In genomic region chr17:65015855-65016254, GRCh38 we compare ENCODE assay signal across 13 cellular contexts. TPM values are rescaled to one million over a fixed set of nuclear protein-coding genes. Genes with fewer than 3 reads are reported as not detected.
DNase-seq lines count a peak whose midpoint lies in the region; ATAC-seq and TF ChIP-seq lines count a peak whose summit lies in the region.
"Had no signal": no experiment of that assay in that cellular context is flagged by ENCODE, and none has a peak within 500 bp of the region (broad histone marks: within the 10 kb centered on the region; RNA-seq: fewer than 3 reads in every experiment).

No MANE protein-coding gene starts in this region.

- no peak overlapping the region for H3K4me3 ChIP-seq in SU-DHL-6 (ENCODE audit: insufficient read depth, low read length, poor library complexity, severe bottlenecking)

- no peak for TF ChIP-seq POLR2A in erythroblast (IDR thresholded peaks at IDR 0.05; ENCODE audit: low read length)

- DNase-seq in chondrocyte (ENCODE audit: low spot score) = no peak
- no peak for DNase-seq in memory B cell (ENCODE audit: low spot score in 2 of 2)
- no peak for DNase-seq in stimulated activated naive B cell treated with anti-CD40 and anti-IgM and Interleukin-4, amounts not matched to agents 10 μg/mL and 1 μg/mL and 100 μg/mL, for 72 hours
- DNase-seq in UCSD-AML1 (lab: John Stamatoyannopoulos, UW; ENCODE audit: unreplicated experiment) = no peak
- DNase-seq in erythroblast (lab: John Stamatoyannopoulos, UW) = no peak
- DNase-seq: H9, IMR-90, NCI-H1105, NCI-H1694, NCI-H510A treated with DMSO at 0.1 percent for 48 hours had no signal

- H3K9me3 Mint-ChIP-seq in chondrocyte (ENCODE audit: low read depth) (no peaks in the 10 kb centered on the region), memory B cell (no peaks in the 10 kb centered on the region)
- H3K9me3 Mint-ChIP-seq in stimulated activated naive B cell treated with anti-CD40 and anti-IgM and Interleukin-4, amounts not matched to agents 10 μg/mL and 1 μg/mL and 100 μg/mL, for 72 hours = no peaks in the 10 kb centered on the region
- H3K9me3 Mint-ChIP-seq: H9 had no signal

- peaks cover 100% of the 10 kb centered on the region for H3K79me2 ChIP-seq in SU-DHL-6 (ENCODE audit: insufficient read depth, low read length)

- peak overlapping the region; percentile 76 for H3K27ac Mint-ChIP-seq in chondrocyte (ENCODE audit: unreplicated experiment)
- H3K27ac Mint-ChIP-seq in memory B cell = peak overlapping the region; percentile 82
- peak overlapping the region; percentile 60 for H3K27ac Mint-ChIP-seq in stimulated activated naive B cell treated with anti-CD40 and anti-IgM and Interleukin-4, amounts not matched to agents 10 μg/mL and 1 μg/mL and 100 μg/mL, for 72 hours

- TF ChIP-seq CTCF in SU-DHL-6 (IDR thresholded peaks at IDR 0.05; ENCODE audit: insufficient read depth, low read length, poor library complexity, severe bottlenecking) (no peak), chondrocyte (IDR thresholded peaks at IDR 0.05) (no peak)

- no peak overlapping the region for H3K4me3 Mint-ChIP-seq in chondrocyte (ENCODE audit: unreplicated experiment)
- no peak overlapping the region for H3K4me3 Mint-ChIP-seq in memory B cell
- no peak overlapping the region for H3K4me3 Mint-ChIP-seq in stimulated activated naive B cell treated with anti-CD40 and anti-IgM and Interleukin-4, amounts not matched to agents 10 μg/mL and 1 μg/mL and 100 μg/mL, for 72 hours
- H3K4me3 Mint-ChIP-seq: H9 had no signal

- H2AFZ ChIP-seq in SU-DHL-6 (ENCODE audit: low read depth, low read length, severe bottlenecking) = no peak overlapping the region

- no peaks in the 10 kb centered on the region for H3K9me3 ChIP-seq in SU-DHL-6 (ENCODE audit: insufficient read depth, low read length)

- no peaks in the 10 kb centered on the region for H3K9me2 ChIP-seq in SU-DHL-6 (replicated peaks; ENCODE audit: insufficient read depth, low read length)

- no peaks in the 10 kb centered on the region for H4K20me1 ChIP-seq in SU-DHL-6 (ENCODE audit: low read depth, low read length)

- peak overlapping the region; percentile 49 for H3K27ac ChIP-seq in SU-DHL-6 (ENCODE audit: low read depth, low read length)

- ATAC-seq in memory B cell (ENCODE audit: low read depth) (no peak), GM21529 (IDR thresholded peaks at IDR 0.05; ENCODE audit: unreplicated experiment) (no peak)
- no peak for ATAC-seq in stimulated activated naive B cell treated with anti-CD40 and anti-IgM and Interleukin-4, amounts not matched to agents 10 μg/mL and 1 μg/mL and 100 μg/mL, for 72 hours (replicated peaks)
- ATAC-seq: Panc1 had no signal

- peaks cover 93% of the 10 kb centered on the region for H3F3A ChIP-seq in SU-DHL-6 (ENCODE audit: insufficient read depth)

- no peak overlapping the region for H3K9ac ChIP-seq in SU-DHL-6 (ENCODE audit: low read length)

- H3K4me2 ChIP-seq in SU-DHL-6 (ENCODE audit: low read depth, low read length, poor library complexity, severe bottlenecking) = no peak overlapping the region

- H3K27me3 Mint-ChIP-seq in chondrocyte (ENCODE audit: low read depth) = no peaks in the 10 kb centered on the region
- H3K27me3 Mint-ChIP-seq in memory B cell = no peaks in the 10 kb centered on the region
- no peaks in the 10 kb centered on the region for H3K27me3 Mint-ChIP-seq in stimulated activated naive B cell treated with anti-CD40 and anti-IgM and Interleukin-4, amounts not matched to agents 10 μg/mL and 1 μg/mL and 100 μg/mL, for 72 hours

- peaks cover 81% of the 10 kb centered on the region for H3K4me1 Mint-ChIP-seq in chondrocyte (ENCODE audit: low read depth)
- H3K4me1 Mint-ChIP-seq in memory B cell = peaks cover 35% of the 10 kb centered on the region
- H3K4me1 Mint-ChIP-seq in stimulated activated naive B cell treated with anti-CD40 and anti-IgM and Interleukin-4, amounts not matched to agents 10 μg/mL and 1 μg/mL and 100 μg/mL, for 72 hours = peaks cover 31 to 71% of the 10 kb centered on the region in 2 donors

- H3K36me3 ChIP-seq in SU-DHL-6 (ENCODE audit: low read length) = peaks cover 54% of the 10 kb centered on the region

- peaks cover 13% of the 10 kb centered on the region for H3K36me3 Mint-ChIP-seq in chondrocyte (ENCODE audit: low read depth)
- peaks cover 35% of the 10 kb centered on the region for H3K36me3 Mint-ChIP-seq in memory B cell
- peaks cover 45 to 71% of the 10 kb centered on the region in 2 donors for H3K36me3 Mint-ChIP-seq in stimulated activated naive B cell treated with anti-CD40 and anti-IgM and Interleukin-4, amounts not matched to agents 10 μg/mL and 1 μg/mL and 100 μg/mL, for 72 hours

- H3K27me3 ChIP-seq in SU-DHL-6 (ENCODE audit: low read length) = no peaks in the 10 kb centered on the region

RNA-seq across cellular contexts. Expression of gene GNA13, which starts 40.7 kb away (rescaled TPM):
- 44.5 to 63.9 TPM (median 61.9 TPM) in 3 replicates for total RNA-seq in chondrocyte
